Comparison of ENCODE assay signal across 14 cellular contexts in the genomic region with DNA sequence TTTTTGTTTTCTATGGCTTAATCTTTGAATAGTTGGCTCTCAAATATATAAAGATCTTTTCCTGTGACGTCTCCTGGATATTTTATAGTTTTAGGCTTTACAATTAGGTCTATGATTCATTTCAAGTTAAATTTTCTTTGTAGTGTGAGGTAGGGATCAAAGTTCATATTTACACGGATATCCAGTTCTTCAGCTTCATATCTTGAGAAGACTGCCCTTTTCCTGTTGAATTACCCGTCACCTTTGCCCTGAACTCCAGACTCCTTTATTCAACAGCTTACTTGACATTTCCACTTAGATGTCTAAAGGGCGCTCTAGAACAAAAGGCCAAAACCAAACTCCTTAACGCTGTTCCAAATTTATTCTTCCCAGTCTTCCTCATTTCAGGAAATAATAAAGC.
"Had no signal": no experiment of that assay in that cellular context is flagged by ENCODE, and none has a peak within 500 bp of the region (broad histone marks: within the 10 kb centered on the region; RNA-seq: fewer than 3 reads in every experiment).

No MANE protein-coding gene starts in this region.

- ATAC-seq: activated naive CD4-positive, alpha-beta T cell treated with anti-CD3 and anti-CD28 coated beads, Interleukin-2, amount 50 U/mL, for 72 hours; foreskin keratinocyte; left ventricle myocardium superior; upper lobe of right lung had no signal

- H3K4me1 Mint-ChIP-seq: nephron had no signal

- H3K9me3 ChIP-seq: heart left ventricle, suprapubic skin, upper lobe of right lung had no signal

- H3K4me3 ChIP-seq: heart left ventricle, suprapubic skin, upper lobe of right lung had no signal

- H3K27me3 ChIP-seq: brain microvascular endothelial cell, foreskin keratinocyte, heart left ventricle, suprapubic skin, upper lobe of right lung had no signal

- DNase-seq: activated effector memory CD4-positive, alpha-beta T cell treated with Interleukin-2 at 50 U/mL for 16 hours; amygdala; brain microvascular endothelial cell; foreskin keratinocyte; heart left ventricle; left ventricle myocardium superior; midbrain; stimulated activated CD4-positive, alpha-beta T cell treated with anti-CD3 and anti-CD28 coated beads, Interleukin-2, amount 100 ng/mL, for 48 hours; stimulated activated naive CD4-positive, alpha-beta T cell treated with Interleukin-2 at 50 U/mL for 16 hours; upper lobe of right lung had no signal

- H3K27ac Mint-ChIP-seq: activated naive CD4-positive, alpha-beta T cell treated with anti-CD3 and anti-CD28 coated beads, Interleukin-2, amount 50 U/mL, for 72 hours; T-helper 2 cell treated with Interferon-gamma antibody and Interleukin-4, amounts not matched to agents 5 μg/mL and 100 μg/mL, for 36 hours had no signal

- H3K4me3 Mint-ChIP-seq: nephron; T-helper 2 cell treated with Interferon-gamma antibody and Interleukin-4, amounts not matched to agents 5 μg/mL and 100 μg/mL, for 36 hours had no signal

- H3K27ac ChIP-seq: brain microvascular endothelial cell, foreskin keratinocyte, heart left ventricle, suprapubic skin, upper lobe of right lung had no signal

- H3K4me1 ChIP-seq: foreskin keratinocyte, heart left ventricle, suprapubic skin, upper lobe of right lung had no signal

- H3K9me3 Mint-ChIP-seq: activated naive CD4-positive, alpha-beta T cell treated with anti-CD3 and anti-CD28 coated beads, Interleukin-2, amount 50 U/mL, for 72 hours; nephron; T-helper 2 cell treated with Interferon-gamma antibody and Interleukin-4, amounts not matched to agents 5 μg/mL and 100 μg/mL, for 36 hours had no signal
